8 cellular contexts compared by ENCODE assay signal in genomic region chr15:56918046-56918906, GRCh38.
DNase-seq lines count a peak whose midpoint lies in the region; ATAC-seq and TF ChIP-seq lines count a peak whose summit lies in the region.

TCF12 (plus strand) TSS chr15:56918644; CDS start chr15:56919914, 1,270 bp downstream.

- peak; percentile 96 for DNase-seq in AG09319 (ENCODE audit: extremely low read depth, low read depth)
- DNase-seq in NCI-H345 (lab: John Stamatoyannopoulos, UW) = peak; percentile 93
- DNase-seq in activated CD4-positive, CD25-positive, alpha-beta regulatory T cell (lab: John Stamatoyannopoulos, UW) = peak; percentile 67 to 87 (median 78)
- DNase-seq in central memory CD4-positive, alpha-beta T cell = peak; percentile 89
- DNase-seq in islet precursor cell = peak; percentile 98
- peak; percentile 83 to 88 (median 85) for DNase-seq in stimulated activated CD4-positive, alpha-beta T cell treated with anti-CD3 and anti-CD28 coated beads, Interleukin-12 subunit alpha, Interleukin-12 subunit beta, amount 100 ng/mL, for 48 hours (ENCODE audit: low read depth in 2 of 3, low spot score in 1 of 3)

- in situ Hi-C loops in GM18951 (cut with MboI; ENCODE audit: low sequenced_read_pairs, unreplicated experiment) = no loop called here

- ATAC-seq in HG03196 (IDR thresholded peaks at IDR 0.05; ENCODE audit: unreplicated experiment) = peak; percentile 70

- TF ChIP-seq CTCF in AG09319 (IDR thresholded peaks at IDR 0.05; ENCODE audit: low read depth, low read length) = peak; percentile 36

- peak; percentile 73 for TF ChIP-seq POLR2A in GM18951 (IDR thresholded peaks at IDR 0.05; ENCODE audit: extremely low read depth, insufficient read depth, insufficient read length)

Comparison
In these comparisons a context has a peak if more than half of its experiments do, and no peak if none do; other contexts are left out.
1. Peak in every context shown above with its lines: DNase-seq and ATAC-seq.